In genomic region chr3:136957751-136958288, GRCh38 we compare ENCODE assay signal across 15 cellular contexts. TPM values are rescaled to one million over a fixed set of nuclear protein-coding genes. Genes with fewer than 3 reads are reported as not detected.
DNase-seq lines count a peak whose midpoint lies in the region; ATAC-seq and TF ChIP-seq lines count a peak whose summit lies in the region.
"Had no signal": no experiment of that assay in that cellular context is flagged by ENCODE, and none has a peak within 500 bp of the region (broad histone marks: within the 10 kb centered on the region; RNA-seq: fewer than 3 reads in every experiment).

Gene IL20RB (plus strand): TSS chr3:136957983. CDS start chr3:136958114, 131 bp downstream.

- H3K4me1 ChIP-seq in SJSA1 (replicated peaks) (peaks cover 60% of the 10 kb centered on the region), suprapubic skin (peaks cover 72% of the 10 kb centered on the region)

- H3K36me3 ChIP-seq in SJSA1: no peaks in the 10 kb centered on the region
- no peaks in the 10 kb centered on the region for H3K36me3 ChIP-seq in suprapubic skin

- TF ChIP-seq POLR2A in suprapubic skin (IDR thresholded peaks at IDR 0.05) (no peak), GM18505 (IDR thresholded peaks at IDR 0.05; ENCODE audit: borderline replicate concordance, extremely low read depth, insufficient read depth, insufficient read length) (no peak)

- H3K27ac ChIP-seq in SJSA1 (peak within 1 kb of the TSS; percentile 45), suprapubic skin (peak within 1 kb of the TSS; percentile 79)

- H3K27me3 Mint-ChIP-seq in activated naive CD4-positive, alpha-beta T cell treated with anti-CD3 and anti-CD28 coated beads, Interleukin-2, amount 50 U/mL, for 24 hours: no peaks in the 10 kb centered on the region
- H3K27me3 Mint-ChIP-seq: activated naive CD4-positive, alpha-beta T cell treated with anti-CD3 and anti-CD28 coated beads, Interleukin-2, amount 10 ng/mL, durations not matched to agents 7 days and 5 days had no signal

- no peak for TF ChIP-seq CTCF in suprapubic skin (IDR thresholded peaks at IDR 0.05)

- no peak for ATAC-seq in GM18505 (IDR thresholded peaks at IDR 0.05; ENCODE audit: unreplicated experiment)
- ATAC-seq in HG03520 (IDR thresholded peaks at IDR 0.05; ENCODE audit: unreplicated experiment): no peak

- H3K4me1 Mint-ChIP-seq in activated naive CD4-positive, alpha-beta T cell treated with anti-CD3 and anti-CD28 coated beads, Interleukin-2, amount 50 U/mL, for 24 hours: peaks cover 21% of the 10 kb centered on the region

- H3K4me3 ChIP-seq in SJSA1 (no peak within 1 kb of the TSS), suprapubic skin (peak within 1 kb of the TSS; percentile 44)

- no peak for TF ChIP-seq EP300 in suprapubic skin (IDR thresholded peaks at IDR 0.05)

- no peaks in the 10 kb centered on the region for H3K9me3 ChIP-seq in SJSA1 (replicated peaks)
- no peaks in the 10 kb centered on the region for H3K9me3 ChIP-seq in suprapubic skin

- no peaks in the 10 kb centered on the region for H3K9me3 Mint-ChIP-seq in activated naive CD4-positive, alpha-beta T cell treated with anti-CD3 and anti-CD28 coated beads, Interleukin-2, amount 50 U/mL, for 24 hours
- H3K9me3 Mint-ChIP-seq: activated naive CD4-positive, alpha-beta T cell treated with anti-CD3 and anti-CD28 coated beads, Interleukin-2, amount 10 ng/mL, durations not matched to agents 7 days and 5 days; neural crest cell had no signal

- H3K27ac Mint-ChIP-seq in activated naive CD4-positive, alpha-beta T cell treated with anti-CD3 and anti-CD28 coated beads, Interleukin-2, amount 50 U/mL, for 24 hours: peak within 1 kb of the TSS; percentile 48
- H3K27ac Mint-ChIP-seq: activated naive CD4-positive, alpha-beta T cell treated with anti-CD3 and anti-CD28 coated beads, Interleukin-2, amount 10 ng/mL, durations not matched to agents 7 days and 5 days had no signal

- 46% methylated on average over 7 of the region's 7 CpGs for whole genome bisulfite sequencing in suprapubic skin

- H3K36me3 Mint-ChIP-seq in activated naive CD4-positive, alpha-beta T cell treated with anti-CD3 and anti-CD28 coated beads, Interleukin-2, amount 50 U/mL, for 24 hours: no peaks in the 10 kb centered on the region

- H3K27me3 ChIP-seq in SJSA1 (replicated peaks) (no peaks in the 10 kb centered on the region), suprapubic skin (no peaks in the 10 kb centered on the region)

- no peak for DNase-seq in activated naive CD4-positive, alpha-beta T cell treated with anti-CD3 and anti-CD28 coated beads, Interleukin-2, amount 50 U/mL, for 16 hours
- peak; percentile 40 to 48 for DNase-seq in SJSA1 (ENCODE audit: low read depth in 1 of 2, low spot score in 2 of 2)
- peak; percentile 95 for DNase-seq in fibroblast of the conjunctiva (ENCODE audit: low read depth)
- peak in 1 of 2 donors; percentile 74 for DNase-seq in suprapubic skin (ENCODE audit: low spot score in 2 of 2)
- DNase-seq in OCI-M2 (lab: John Stamatoyannopoulos, UW; ENCODE audit: unreplicated experiment): no peak
- DNase-seq: activated CD4-positive, alpha-beta T cell treated with anti-CD3 and anti-CD28 coated beads, Interleukin-2, amount 50 U/mL, for 4 hours; activated naive CD4-positive, alpha-beta T cell treated with anti-CD3 and anti-CD28 coated beads, Interleukin-2, amount 10 ng/mL, durations not matched to agents 7 days and 5 days; effector CD8-positive, alpha-beta T cell; H7; NCI-H526; stimulated activated CD8-positive, alpha-beta memory T cell treated with anti-CD3 and anti-CD28 coated beads, Interleukin-4, amount 100 ng/mL, for 48 hours had no signal

- no peak within 1 kb of the TSS for H3K4me3 Mint-ChIP-seq in activated naive CD4-positive, alpha-beta T cell treated with anti-CD3 and anti-CD28 coated beads, Interleukin-2, amount 50 U/mL, for 24 hours
- H3K4me3 Mint-ChIP-seq: activated naive CD4-positive, alpha-beta T cell treated with anti-CD3 and anti-CD28 coated beads, Interleukin-2, amount 10 ng/mL, durations not matched to agents 7 days and 5 days; neural crest cell had no signal

RNA-seq across cellular contexts. Expression of gene IL20RB, which starts in this region (rescaled TPM):
- total RNA-seq in SJSA1 (2014; rRNA removed; shearing (Covaris generic)): 3.2 and 3.6 TPM in 2 replicates
- total RNA-seq in suprapubic skin: 100 to 1,000 TPM; 218 to 274 (median 257) TPM

Comparison
In these comparisons a context has a peak if more than half of its experiments do, and no peak if none do; other contexts are left out.
1. RNA of gene IL20RB (total RNA-seq): 218 to 274 TPM in suprapubic skin; 3.2 to 3.6 TPM in SJSA1; every median in the first group is over 10 times any median in the second.
2. DNase-seq: peak in SJSA1 (2 of 2) and fibroblast of the conjunctiva (single experiment); none in activated naive CD4-positive, alpha-beta T cell treated with anti-CD3 and anti-CD28 coated beads, Interleukin-2, amount 50 U/mL, for 16 hours (single experiment) and OCI-M2 (single experiment).